Comparison of ENCODE assay signal across 21 cellular contexts in the genomic region with DNA sequence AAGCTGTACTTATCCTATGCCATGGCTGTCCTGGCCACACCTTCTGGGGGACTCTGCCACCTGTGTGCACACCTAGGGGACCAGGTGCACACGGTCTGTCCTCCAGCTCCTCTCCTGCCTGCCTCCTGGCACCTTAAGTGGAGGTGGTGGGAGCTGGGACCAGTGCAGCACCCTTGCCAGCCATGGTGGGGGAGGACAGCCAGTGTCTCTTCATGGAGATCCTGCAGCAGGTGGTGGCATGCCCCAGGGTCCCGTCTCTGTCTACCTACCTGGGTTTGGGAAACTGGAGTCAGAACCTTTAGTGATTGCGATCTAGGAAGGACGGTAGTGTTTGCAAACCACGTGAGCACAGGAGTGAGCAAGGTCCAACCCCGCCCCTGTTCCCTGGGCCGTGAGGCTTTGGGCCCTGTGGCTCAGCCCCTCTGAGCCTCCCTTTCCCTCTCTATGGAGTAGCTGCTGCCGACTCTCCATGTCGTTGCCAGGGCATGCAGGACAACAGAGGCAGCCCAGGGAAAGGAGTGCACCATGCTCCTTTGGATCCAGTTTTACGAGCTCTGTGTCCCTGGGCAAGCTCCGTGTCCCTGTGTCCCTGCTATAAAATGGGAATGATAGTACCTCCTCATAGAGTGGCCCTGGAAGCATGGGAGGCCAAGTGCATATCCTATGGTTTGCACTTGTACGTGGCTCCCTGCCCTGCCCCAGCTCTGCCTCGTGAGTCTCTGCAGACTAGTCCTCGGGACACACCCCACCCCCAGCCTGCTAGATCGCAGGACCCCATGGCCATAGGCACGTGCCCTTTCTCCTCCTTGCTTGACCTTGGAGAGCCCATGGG. TPM values are rescaled to one million over a fixed set of nuclear protein-coding genes. Genes with fewer than 3 reads are reported as not detected.
DNase-seq lines count a peak whose midpoint lies in the region; ATAC-seq, FAIRE-seq and TF ChIP-seq lines count a peak whose summit lies in the region.
"Had no signal": no experiment of that assay in that cellular context is flagged by ENCODE, and none has a peak within 500 bp of the region (broad histone marks: within the 10 kb centered on the region; RNA-seq: fewer than 3 reads in every experiment).

No MANE protein-coding gene starts in this region.

- peak overlapping the region; percentile 71 for H3K27ac Mint-ChIP-seq in Caco-2 (ENCODE audit: unreplicated experiment)
- H3K27ac Mint-ChIP-seq in activated naive CD8-positive, alpha-beta T cell treated with anti-CD3 and anti-CD28 coated beads for 36 hours = no peak overlapping the region
- H3K27ac Mint-ChIP-seq: activated CD4-positive, alpha-beta T cell treated with anti-CD3 and anti-CD28 coated beads, Interleukin-2, amount 10 ng/mL, durations not matched to agents 7 days and 5 days; stimulated activated naive B cell treated with anti-CD40 and anti-IgM and Interleukin-4, amounts not matched to agents 10 μg/mL and 1 μg/mL and 100 μg/mL, for 72 hours had no signal

- no peak overlapping the region for H3K18ac ChIP-seq in trophoblast cell (ENCODE audit: low read length)

- H2AK5ac ChIP-seq in trophoblast cell (ENCODE audit: low read length) = no peak overlapping the region

- no peak overlapping the region for H3K23ac ChIP-seq in trophoblast cell (ENCODE audit: low read length)

- H3K27me3 Mint-ChIP-seq in Caco-2 (ENCODE audit: insufficient read depth, unreplicated experiment) = no peaks in the 10 kb centered on the region
- peaks cover 15% of the 10 kb centered on the region for H3K27me3 Mint-ChIP-seq in activated naive CD8-positive, alpha-beta T cell treated with anti-CD3 and anti-CD28 coated beads for 36 hours

- BruUV-seq in Caco-2 (replicated peaks; lab: Mats Ljungman, UMichigan) = no TSS peak

- no peak overlapping the region for H2BK120ac ChIP-seq in trophoblast cell (ENCODE audit: insufficient read depth, low read length, poor library complexity)

- peak overlapping the region; percentile 39 for H3K4me3 Mint-ChIP-seq in Caco-2 (ENCODE audit: unreplicated experiment)
- H3K4me3 Mint-ChIP-seq in activated naive CD8-positive, alpha-beta T cell treated with anti-CD3 and anti-CD28 coated beads for 36 hours = no peak overlapping the region
- H3K4me3 Mint-ChIP-seq: activated CD4-positive, alpha-beta T cell treated with anti-CD3 and anti-CD28 coated beads, Interleukin-2, amount 10 ng/mL, durations not matched to agents 7 days and 5 days; stimulated activated naive B cell treated with anti-CD40 and anti-IgM and Interleukin-4, amounts not matched to agents 10 μg/mL and 1 μg/mL and 100 μg/mL, for 72 hours had no signal

- H3K79me1 ChIP-seq in trophoblast cell (ENCODE audit: low read length) = no peaks in the 10 kb centered on the region

- H3K27me3 ChIP-seq in Caco-2 (replicated peaks; ENCODE audit: control insufficient read depth, insufficient read depth, low read length) (no peaks in the 10 kb centered on the region), pancreas (no peaks in the 10 kb centered on the region), trophoblast cell (ENCODE audit: insufficient read depth, low read length) (no peaks in the 10 kb centered on the region)
- H3K27me3 ChIP-seq: SJSA1 had no signal

- no peaks in the 10 kb centered on the region; the same call in 1 of the 2 replicates for H3K36me3 ChIP-seq in Caco-2 (ENCODE audit: control insufficient read depth, insufficient read depth, low read length)
- no peaks in the 10 kb centered on the region for H3K36me3 ChIP-seq in pancreas
- H3K36me3 ChIP-seq in trophoblast cell (ENCODE audit: control insufficient read depth in 1 of 2, insufficient read depth in 2 of 2, low read length in 2 of 2) = peaks cover 2 to 12% of the 10 kb centered on the region in 2 experiments
- H3K36me3 ChIP-seq: SJSA1 had no signal

- no peak for TF ChIP-seq CTCF in Caco-2 (IDR thresholded peaks at IDR 0.05; ENCODE audit: insufficient read depth in 1 of 2, low read depth in 1 of 2, low read length in 1 of 2, severe bottlenecking in 1 of 2, unreplicated experiment in 1 of 2)
- no peak for TF ChIP-seq CTCF in pancreas (IDR thresholded peaks at IDR 0.05)

- 34 to 37% methylated on average over 14 to 16 of the region's 16 CpGs for WGBS in pancreas, 2 donors
- WGBS in trophoblast cell (ENCODE audit: extremely low coverage, insufficient coverage, insufficient read length) = no CpG with 5 or more reads among the region's 16 CpGs

- no peak overlapping the region for H3K14ac ChIP-seq in trophoblast cell (ENCODE audit: low read length)

- H3K4me3 ChIP-seq in Caco-2 (ENCODE audit: low read depth, low read length) (0 out of 2 replicates have a peak overlapping the region, but pooled peaks have one; percentile 0), pancreas (no peak overlapping the region), trophoblast cell (ENCODE audit: low read depth, low read length) (no peak overlapping the region)
- H3K4me3 ChIP-seq: SJSA1, skin epidermis had no signal

- H3K9me3 ChIP-seq in Caco-2 = no peaks in the 10 kb centered on the region
- no peaks in the 10 kb centered on the region for H3K9me3 ChIP-seq in pancreas
- no peaks in the 10 kb centered on the region for H3K9me3 ChIP-seq in trophoblast cell (ENCODE audit: insufficient read depth, low read depth, low read length)
- H3K9me3 ChIP-seq: SJSA1 had no signal

- H4K91ac ChIP-seq in trophoblast cell (ENCODE audit: low read depth, low read length) = no peak overlapping the region

- peak overlapping the region; percentile 14 for H3K27ac ChIP-seq in angular gyrus (ENCODE audit: low read depth, low read length)
- peak overlapping the region in 1 of 4 donors; percentile 46 for H3K27ac ChIP-seq in pancreas
- no peak overlapping the region for H3K27ac ChIP-seq in trophoblast cell (ENCODE audit: low read depth, low read length)
- H3K27ac ChIP-seq: SJSA1 had no signal

- peaks cover 10% of the 10 kb centered on the region for H3K36me3 Mint-ChIP-seq in Caco-2 (ENCODE audit: insufficient read depth, unreplicated experiment)
- H3K36me3 Mint-ChIP-seq in activated naive CD8-positive, alpha-beta T cell treated with anti-CD3 and anti-CD28 coated beads for 36 hours = no peaks in the 10 kb centered on the region
- H3K36me3 Mint-ChIP-seq: stimulated activated naive B cell treated with anti-CD40 and anti-IgM and Interleukin-4, amounts not matched to agents 10 μg/mL and 1 μg/mL and 100 μg/mL, for 72 hours had no signal

- H3K4me2 ChIP-seq in trophoblast cell (ENCODE audit: low read length) = no peak overlapping the region

- H3K4me1 ChIP-seq in Caco-2 (peaks cover 18% of the 10 kb centered on the region), pancreas (peaks cover 37 to 52% (median 39%) of the 10 kb centered on the region in 3 donors), trophoblast cell (ENCODE audit: control insufficient read depth in 1 of 2, insufficient read depth in 2 of 2, low read length in 2 of 2) (peaks cover 8 to 23% of the 10 kb centered on the region in 2 experiments)

- no peak overlapping the region for H4K12ac ChIP-seq in trophoblast cell (ENCODE audit: low read depth, low read length)

- peak; percentile 63 to 84 (median 72) for ATAC-seq in pancreas
- ATAC-seq: stimulated activated naive B cell treated with anti-CD40 and anti-IgM and Interleukin-4, amounts not matched to agents 10 μg/mL and 1 μg/mL and 100 μg/mL, for 72 hours had no signal

- no peak overlapping the region for H2BK12ac ChIP-seq in trophoblast cell (ENCODE audit: low read length)

- CTCF ChIA-PET in Caco-2 (lab: Charles Lee) = interaction anchor here (0.6 to 2.8 kb wide), 7 partner anchors 16 to 60 kb away, joined by 3 to 11 read pairs (median 4); no protein-coding TSS in a partner anchor

- H3K4me1 Mint-ChIP-seq in Caco-2 (ENCODE audit: low read depth, unreplicated experiment) = peaks cover 11% of the 10 kb centered on the region
- no peaks in the 10 kb centered on the region for H3K4me1 Mint-ChIP-seq in activated naive CD8-positive, alpha-beta T cell treated with anti-CD3 and anti-CD28 coated beads for 36 hours

- no peaks in the 10 kb centered on the region for H3K9me3 Mint-ChIP-seq in Caco-2 (ENCODE audit: unreplicated experiment)
- no peaks in the 10 kb centered on the region for H3K9me3 Mint-ChIP-seq in activated naive CD8-positive, alpha-beta T cell treated with anti-CD3 and anti-CD28 coated beads for 36 hours
- H3K9me3 Mint-ChIP-seq: activated CD4-positive, alpha-beta T cell treated with anti-CD3 and anti-CD28 coated beads, Interleukin-2, amount 10 ng/mL, durations not matched to agents 7 days and 5 days; stimulated activated naive B cell treated with anti-CD40 and anti-IgM and Interleukin-4, amounts not matched to agents 10 μg/mL and 1 μg/mL and 100 μg/mL, for 72 hours had no signal

- H3K79me2 ChIP-seq in trophoblast cell (ENCODE audit: control insufficient read depth, insufficient read depth, low read length, poor library complexity) = no peaks in the 10 kb centered on the region

- H2BK5ac ChIP-seq in trophoblast cell (ENCODE audit: low read depth, low read length, poor library complexity) = no peak overlapping the region

- no peak overlapping the region for H3K9ac ChIP-seq in trophoblast cell (ENCODE audit: low read length)

- peak; percentile 78 for DNase-seq in Caco-2
- DNase-seq in kidney tubule cell (ENCODE audit: low spot score) = peak; percentile 29
- peak in 4 of 6 donors; percentile 47 to 66 (median 60) for DNase-seq in pancreas
- no peak for DNase-seq in NCI-H187 treated with DMSO at 0.1 percent for 48 hours (lab: John Stamatoyannopoulos, UW)
- no peak for DNase-seq in trophoblast cell
- DNase-seq in HPDE6-E6E7 (ENCODE audit: extremely low spot score) = no peak
- DNase-seq in activated naive CD8-positive, alpha-beta T cell treated with anti-CD3 and anti-CD28 coated beads for 36 hours = no peak
- DNase-seq: activated CD4-positive, alpha-beta T cell treated with anti-CD3 and anti-CD28 coated beads, Interleukin-2, amount 10 ng/mL, durations not matched to agents 7 days and 5 days; activated naive CD4-positive, alpha-beta T cell treated with anti-CD3 and anti-CD28 coated beads, Interleukin-2, amount 50 U/mL, for 16 hours; activated T-cell treated with anti-CD3 and anti-CD28 coated beads for 4 hours; DMS 273 treated with DMSO at 0.1 percent for 48 hours; foreskin fibroblast; Kasumi-1; midbrain; NCI-H1417 treated with DMSO at 0.1 percent for 48 hours; NCI-H446; stimulated activated naive B cell treated with anti-CD40 and anti-IgM and Interleukin-4, amounts not matched to agents 10 μg/mL and 1 μg/mL and 100 μg/mL, for 72 hours had no signal

- no peak overlapping the region for H4K8ac ChIP-seq in trophoblast cell (ENCODE audit: low read depth, low read length)

- POLR2A ChIA-PET in Caco-2 (lab: Charles Lee) = interaction anchor here (1.8 kb wide), 1 partner anchor 16 kb away, joined by 5 read pairs; no protein-coding TSS in a partner anchor

- H2AFZ ChIP-seq in trophoblast cell (ENCODE audit: insufficient read depth, low read length, poor library complexity) = no peak overlapping the region

- no peak overlapping the region for H3K4ac ChIP-seq in trophoblast cell (ENCODE audit: low read depth, low read length)

- intact Hi-C loops in Caco-2 (cut with micrococcal nuclease; ENCODE audit: unreplicated experiment) (loop anchor here (1.0 to 2.0 kb wide), 2 partner anchors 15 to 35 kb away; no protein-coding TSS in a partner anchor), pancreas (cut with DNase I) (no loop called here)

- FAIRE-seq in pancreas (lab: Jason Lieb, UNC) = no peak

RNA-seq across cellular contexts. Expression of gene ADGRG1, which starts 7.1 kb away (rescaled TPM):
- total RNA-seq in Caco-2 (2022) (153 and 195 TPM in 2 replicates), pancreas (100 to 1,000 TPM in 1 of 6 donors, 10 to 100 TPM in 5; 51.3 to 102 (median 94.0) TPM)
- 10 to 100 TPM; 36.4 to 47.6 TPM for polyA plus RNA-seq in pancreas
- 242 and 265 TPM in 2 replicates for polyA plus RNA-seq in trophoblast cell (2013)
- total RNA-seq in activated naive CD8-positive, alpha-beta T cell treated with anti-CD3 and anti-CD28 coated beads for 36 hours = 1 to 10 TPM; 2.8 to 3.0 TPM

RNA-seq across cellular contexts. Expression of gene ADGRG3, which starts 32.6 kb away (rescaled TPM):
- total RNA-seq in Caco-2 (2022) (0.25 TPM in 1 of 2 replicates, not detected in the other), pancreas (under 1 TPM; 0.14 to 0.73 (median 0.34) TPM)
- polyA plus RNA-seq in pancreas = under 1 TPM; 0.80 to 0.84 TPM
- 0.49 and 0.54 TPM in 2 replicates for polyA plus RNA-seq in trophoblast cell (2013)
- not detected for total RNA-seq in activated naive CD8-positive, alpha-beta T cell treated with anti-CD3 and anti-CD28 coated beads for 36 hours
- total RNA-seq: activated CD4-positive, alpha-beta T cell treated with anti-CD3 and anti-CD28 coated beads, Interleukin-2, amount 10 ng/mL, durations not matched to agents 7 days and 5 days; osteocyte; SJSA1 had no signal

RNA-seq across cellular contexts. Expression of gene DRC7, which starts 59.1 kb away (rescaled TPM):
- total RNA-seq in Caco-2 (2022) (1.1 and 1.2 TPM in 2 replicates), pancreas (1 to 10 TPM in 1 of 6 donors, under 1 TPM in 5; 0.28 to 2.4 (median 0.61) TPM)
- polyA plus RNA-seq in pancreas = 1 to 10 TPM; 1.5 to 2.0 TPM
- polyA plus RNA-seq in trophoblast cell (2013) = 0.06 and 0.19 TPM in 2 replicates
- not detected for total RNA-seq in activated naive CD8-positive, alpha-beta T cell treated with anti-CD3 and anti-CD28 coated beads for 36 hours
- total RNA-seq: activated CD4-positive, alpha-beta T cell treated with anti-CD3 and anti-CD28 coated beads, Interleukin-2, amount 10 ng/mL, durations not matched to agents 7 days and 5 days; osteocyte; SJSA1 had no signal

Comparison
In these comparisons a context has a peak if more than half of its experiments do, and no peak if none do; other contexts are left out.
1. DNase-seq: peak in Caco-2 (2 of 2), kidney tubule cell (single experiment) and pancreas (4 of 6); none in NCI-H187 treated with DMSO at 0.1 percent for 48 hours (single experiment), trophoblast cell (0 of 2), HPDE6-E6E7 (single experiment) and activated naive CD8-positive, alpha-beta T cell treated with anti-CD3 and anti-CD28 coated beads for 36 hours (single experiment).
2. RNA of gene ADGRG1, which starts 7.1 kb away (total RNA-seq): 153 to 195 TPM in Caco-2 and 51.3 to 102 TPM in pancreas; 2.8 to 3.0 TPM in activated naive CD8-positive, alpha-beta T cell treated with anti-CD3 and anti-CD28 coated beads for 36 hours; every median in the first group is over 10 times any median in the second.